ENCODE assay signal across 17 cellular contexts in genomic region chr3:12877040-12877439, GRCh38. TPM values are rescaled to one million over a fixed set of nuclear protein-coding genes. Genes with fewer than 3 reads are reported as not detected.
DNase-seq lines count a peak whose midpoint lies in the region; ATAC-seq and TF ChIP-seq lines count a peak whose summit lies in the region.
"Had no signal": no experiment of that assay in that cellular context is flagged by ENCODE, and none has a peak within 500 bp of the region (broad histone marks: within the 10 kb centered on the region; RNA-seq: fewer than 3 reads in every experiment).

No MANE protein-coding gene starts in this region.

- no peaks in the 10 kb centered on the region for H3K4me1 Mint-ChIP-seq in activated naive CD4-positive, alpha-beta T cell treated with anti-CD3 and anti-CD28 coated beads, Interleukin-2, amount 50 U/mL, for 24 hours
- H3K4me1 Mint-ChIP-seq in activated naive CD4-positive, alpha-beta T cell treated with anti-CD3 and anti-CD28 coated beads for 36 hours (ENCODE audit: low read depth): no peaks in the 10 kb centered on the region
- peaks cover 3% of the 10 kb centered on the region for H3K4me1 Mint-ChIP-seq in glutamatergic neuron (ENCODE audit: low read depth, unreplicated experiment)

- no peak overlapping the region for H3K4me3 ChIP-seq in gastrocnemius medialis
- H3K4me3 ChIP-seq: BLaER1 treated with 17β-estradiol and CSF1 and Interleukin-3, amounts not matched to agents 10 nM and 100 nM had no signal

- DNase-seq in activated naive CD4-positive, alpha-beta T cell treated with anti-CD3 and anti-CD28 coated beads for 36 hours: no peak
- DNase-seq in glutamatergic neuron (no peak), gastrocnemius medialis (no peak), C1 segment of cervical spinal cord (lab: John Stamatoyannopoulos, UW) (no peak)
- DNase-seq: 8988T; Calu3; CD4-positive, CD25-positive, alpha-beta regulatory T cell; DMS79 treated with DMSO at 0.1 percent for 48 hours; GF-D8; H9; KG1 had no signal

- TF ChIP-seq CTCF in VCaP (conservative IDR thresholded peaks at IDR 0.05) (no peak), glutamatergic neuron (IDR thresholded peaks at IDR 0.05; ENCODE audit: partially characterized antibody, unreplicated experiment) (no peak), gastrocnemius medialis (IDR thresholded peaks at IDR 0.05 in 4 of 5, conservative IDR thresholded peaks at IDR 0.05 in 1 of 5) (no peak)

- H3K27ac ChIP-seq in VCaP: peak overlapping the region; percentile 66; the same call in 1 of the 2 replicates
- H3K27ac ChIP-seq in gastrocnemius medialis: no peak overlapping the region
- H3K27ac ChIP-seq: BLaER1 treated with 17β-estradiol and CSF1 and Interleukin-3, amounts not matched to agents 10 nM and 100 nM had no signal

- in situ Hi-C loops in gastrocnemius medialis (cut with MboI; ENCODE audit: low sequenced_read_pairs in 4 of 4): loop anchor here in 3 of 4 donors (25.0 kb wide), 1 partner anchor 110 kb away; no protein-coding TSS in a partner anchor

- H3K27me3 Mint-ChIP-seq in activated naive CD4-positive, alpha-beta T cell treated with anti-CD3 and anti-CD28 coated beads, Interleukin-2, amount 50 U/mL, for 24 hours: peaks cover 6% of the 10 kb centered on the region
- H3K27me3 Mint-ChIP-seq in activated naive CD4-positive, alpha-beta T cell treated with anti-CD3 and anti-CD28 coated beads for 36 hours (ENCODE audit: low read depth): peaks cover 5% of the 10 kb centered on the region
- H3K27me3 Mint-ChIP-seq in glutamatergic neuron (ENCODE audit: unreplicated experiment): peaks cover 11% of the 10 kb centered on the region

- intact Hi-C loops in activated naive CD4-positive, alpha-beta T cell treated with anti-CD3 and anti-CD28 coated beads for 36 hours (cut with micrococcal nuclease): no loop called here
- intact Hi-C loops in gastrocnemius medialis (cut with DNase I; ENCODE audit: low total_unique reads): no loop called here

- no peaks in the 10 kb centered on the region for H3K9me3 Mint-ChIP-seq in activated naive CD4-positive, alpha-beta T cell treated with anti-CD3 and anti-CD28 coated beads, Interleukin-2, amount 50 U/mL, for 24 hours
- no peaks in the 10 kb centered on the region for H3K9me3 Mint-ChIP-seq in activated naive CD4-positive, alpha-beta T cell treated with anti-CD3 and anti-CD28 coated beads for 36 hours
- peaks cover 2% of the 10 kb centered on the region for H3K9me3 Mint-ChIP-seq in glutamatergic neuron (ENCODE audit: unreplicated experiment)
- H3K9me3 Mint-ChIP-seq: CD4-positive, CD25-positive, alpha-beta regulatory T cell; H9; IgD-negative memory B cell had no signal

- no peaks in the 10 kb centered on the region for H3K36me3 ChIP-seq in gastrocnemius medialis
- H3K36me3 ChIP-seq: BLaER1 treated with 17β-estradiol and CSF1 and Interleukin-3, amounts not matched to agents 10 nM and 100 nM had no signal

- H3K4me1 ChIP-seq in gastrocnemius medialis: peaks cover 0 to 10% of the 10 kb centered on the region in 2 donors

- ATAC-seq in gastrocnemius medialis: no peak
- ATAC-seq in GM21825 (IDR thresholded peaks at IDR 0.05; ENCODE audit: unreplicated experiment): no peak
- ATAC-seq in GM21360 (IDR thresholded peaks at IDR 0.05; ENCODE audit: unreplicated experiment): no peak

- no peak overlapping the region for H3K27ac Mint-ChIP-seq in activated naive CD4-positive, alpha-beta T cell treated with anti-CD3 and anti-CD28 coated beads, Interleukin-2, amount 50 U/mL, for 24 hours
- no peak overlapping the region for H3K27ac Mint-ChIP-seq in activated naive CD4-positive, alpha-beta T cell treated with anti-CD3 and anti-CD28 coated beads for 36 hours
- H3K27ac Mint-ChIP-seq in glutamatergic neuron (ENCODE audit: unreplicated experiment): peak overlapping the region; percentile 38
- H3K27ac Mint-ChIP-seq: CD4-positive, CD25-positive, alpha-beta regulatory T cell; H9 had no signal

- TF ChIP-seq POLR2A in gastrocnemius medialis (IDR thresholded peaks at IDR 0.05): no peak

- no peaks in the 10 kb centered on the region for H3K9me3 ChIP-seq in gastrocnemius medialis

- H3K27me3 ChIP-seq in gastrocnemius medialis: no peaks in the 10 kb centered on the region
- H3K27me3 ChIP-seq: BLaER1 treated with 17β-estradiol and CSF1 and Interleukin-3, amounts not matched to agents 10 nM and 100 nM had no signal

- peak overlapping the region; percentile 15 for H3K4me3 Mint-ChIP-seq in activated naive CD4-positive, alpha-beta T cell treated with anti-CD3 and anti-CD28 coated beads, Interleukin-2, amount 50 U/mL, for 24 hours
- H3K4me3 Mint-ChIP-seq in activated naive CD4-positive, alpha-beta T cell treated with anti-CD3 and anti-CD28 coated beads for 36 hours: no peak overlapping the region
- H3K4me3 Mint-ChIP-seq in glutamatergic neuron (ENCODE audit: unreplicated experiment): no peak overlapping the region
- H3K4me3 Mint-ChIP-seq: CD4-positive, CD25-positive, alpha-beta regulatory T cell had no signal

- no peaks in the 10 kb centered on the region for H3K36me3 Mint-ChIP-seq in activated naive CD4-positive, alpha-beta T cell treated with anti-CD3 and anti-CD28 coated beads, Interleukin-2, amount 50 U/mL, for 24 hours
- H3K36me3 Mint-ChIP-seq in activated naive CD4-positive, alpha-beta T cell treated with anti-CD3 and anti-CD28 coated beads for 36 hours (ENCODE audit: low read depth): no peaks in the 10 kb centered on the region
- H3K36me3 Mint-ChIP-seq in glutamatergic neuron (ENCODE audit: unreplicated experiment): peaks cover 1% of the 10 kb centered on the region
- H3K36me3 Mint-ChIP-seq: CD4-positive, CD25-positive, alpha-beta regulatory T cell; IgD-negative memory B cell had no signal

- CTCF ChIA-PET in activated naive CD4-positive, alpha-beta T cell treated with anti-CD3 and anti-CD28 coated beads for 36 hours (lab: Charles Lee): interaction anchor here (1.7 to 2.4 kb wide), 2 partner anchors 14 to 67 kb away, joined by 4 to 12 read pairs; no protein-coding TSS in a partner anchor

RNA-seq across cellular contexts. Expression of gene RPL32, which starts 35.7 kb away (rescaled TPM):
- 1,000 to 10,000 TPM; 3,385 to 3,704 TPM for total RNA-seq in activated naive CD4-positive, alpha-beta T cell treated with anti-CD3 and anti-CD28 coated beads for 36 hours
- total RNA-seq in glutamatergic neuron (ENCODE audit: unreplicated experiment) (966 TPM), gastrocnemius medialis (1,000 to 10,000 TPM in 2 of 4 donors, 100 to 1,000 TPM in 2; 765 to 1,204 (median 990) TPM)
